9 cellular contexts compared by ENCODE assay signal in genomic region chr22:43228330-43228729, GRCh38. TPM values are rescaled to one million over a fixed set of nuclear protein-coding genes. Genes with fewer than 3 reads are reported as not detected.
DNase-seq lines count a peak whose midpoint lies in the region; ATAC-seq, FAIRE-seq and TF ChIP-seq lines count a peak whose summit lies in the region.
"Had no signal": no experiment of that assay in that cellular context is flagged by ENCODE, and none has a peak within 500 bp of the region (broad histone marks: within the 10 kb centered on the region; RNA-seq: fewer than 3 reads in every experiment).

No MANE protein-coding gene starts in this region.

- H3K9me3 ChIP-seq in MM.1S (replicated peaks; ENCODE audit: insufficient read depth, low read length) = no peaks in the 10 kb centered on the region
- H3K9me3 ChIP-seq in osteoblast (ENCODE audit: low read depth, low read length) = no peaks in the 10 kb centered on the region
- H3K9me3 ChIP-seq in pancreas = no peaks in the 10 kb centered on the region

- H3K79me2 ChIP-seq in MM.1S (ENCODE audit: low read length) = no peaks in the 10 kb centered on the region
- no peaks in the 10 kb centered on the region for H3K79me2 ChIP-seq in osteoblast (ENCODE audit: insufficient read depth, low read length)

- no peak overlapping the region for H3K27ac ChIP-seq in MM.1S (ENCODE audit: low read length)
- H3K27ac ChIP-seq in osteoblast (ENCODE audit: low read depth, low read length) = no peak overlapping the region
- no peak overlapping the region for H3K27ac ChIP-seq in pancreas

- H3K9ac ChIP-seq in MM.1S (ENCODE audit: low read length) = no peak overlapping the region

- H3K4me1 ChIP-seq in MM.1S (ENCODE audit: low read length) = no peaks in the 10 kb centered on the region
- no peaks in the 10 kb centered on the region for H3K4me1 ChIP-seq in osteoblast (ENCODE audit: insufficient read depth, low read length)
- no peaks in the 10 kb centered on the region for H3K4me1 ChIP-seq in pancreas

- DNase-seq in SIG-M5 treated with dmso at 0.1 percent for 504 hours (lab: John Stamatoyannopoulos, UW; ENCODE audit: unreplicated experiment) (peak; percentile 11), SIG-M5 (lab: John Stamatoyannopoulos, UW) (no peak), MM.1S (no peak), astrocyte of the cerebellum (ENCODE audit: low read depth) (no peak), osteoblast (ENCODE audit: insufficient read length, low spot score, missing footprints) (no peak), pancreas (no peak), H4 (ENCODE audit: low spot score) (no peak), NCI-H345 treated with DMSO at 0.1 percent for 48 hours (lab: John Stamatoyannopoulos, UW; ENCODE audit: unreplicated experiment) (no peak)

- no peak for FAIRE-seq in pancreas (lab: Jason Lieb, UNC)

- H4K20me1 ChIP-seq in MM.1S (ENCODE audit: insufficient read depth, low read length) (no peaks in the 10 kb centered on the region), osteoblast (ENCODE audit: insufficient read depth, low read length) (no peaks in the 10 kb centered on the region)

- H3F3A ChIP-seq in MM.1S (ENCODE audit: insufficient read depth, low read length) = no peaks in the 10 kb centered on the region

- no peak overlapping the region for H3K4me3 ChIP-seq in MM.1S (ENCODE audit: low read length)
- no peak overlapping the region for H3K4me3 ChIP-seq in astrocyte of the cerebellum (ENCODE audit: low read depth, low read length)
- no peak overlapping the region for H3K4me3 ChIP-seq in osteoblast (ENCODE audit: insufficient read depth, low read length)
- no peak overlapping the region for H3K4me3 ChIP-seq in pancreas

- 42 to 55% methylated on average over 8 of the region's 8 CpGs for WGBS in pancreas, 2 donors

- no peak for ATAC-seq in pancreas
- ATAC-seq: T-cell had no signal

- intact Hi-C loops in pancreas (cut with DNase I) = no loop called here

- in situ Hi-C loops in astrocyte of the cerebellum (cut with HindIII; ENCODE audit: low sequenced_read_pairs) = no loop called here

- H3K4me2 ChIP-seq in MM.1S (ENCODE audit: low read depth, low read length) (no peak overlapping the region), osteoblast (ENCODE audit: insufficient read depth, low read length) (no peak overlapping the region)

- H2AFZ ChIP-seq in MM.1S (ENCODE audit: low read length) (no peak overlapping the region), osteoblast (ENCODE audit: low read length) (no peak overlapping the region)

- H3K27me3 ChIP-seq in MM.1S (replicated peaks; ENCODE audit: insufficient read depth, low read length) (peaks cover 6% of the 10 kb centered on the region), osteoblast (ENCODE audit: insufficient read depth, low read length) (peaks cover 3% of the 10 kb centered on the region), pancreas (no peaks in the 10 kb centered on the region)

- TF ChIP-seq CTCF in MM.1S (IDR thresholded peaks at IDR 0.05; ENCODE audit: low read length) (peak; percentile 34), astrocyte of the cerebellum (IDR thresholded peaks at IDR 0.05; ENCODE audit: low read depth, low read length, missing control alignments) (peak; percentile 43), osteoblast (IDR thresholded peaks at IDR 0.05; ENCODE audit: extremely low read depth, low read depth, low read length) (peak; percentile 38), pancreas (IDR thresholded peaks at IDR 0.05) (no peak)

- H3K9me2 ChIP-seq in MM.1S (replicated peaks; ENCODE audit: insufficient read depth, low read length) = no peaks in the 10 kb centered on the region

- no peaks in the 10 kb centered on the region for H3K36me3 ChIP-seq in MM.1S (replicated peaks; ENCODE audit: insufficient read depth, low read length)
- no peaks in the 10 kb centered on the region for H3K36me3 ChIP-seq in osteoblast (ENCODE audit: insufficient read depth, low read length)
- no peaks in the 10 kb centered on the region for H3K36me3 ChIP-seq in pancreas

RNA-seq across cellular contexts. Expression of gene TTLL12, which starts 41.4 kb away (rescaled TPM):
- total RNA-seq in osteoblast (29.0 and 29.2 TPM in 2 replicates), pancreas (10 to 100 TPM; 10.6 to 22.2 (median 16.1) TPM)
- polyA plus RNA-seq in pancreas = 10 to 100 TPM; 13.7 to 14.2 TPM
- total RNA-seq in H4 (2014; rRNA removed; shearing (Covaris generic)) = 35.2 and 48.3 TPM in 2 replicates

Comparison
In these comparisons a context has a peak if more than half of its experiments do, and no peak if none do; other contexts are left out.
1. CTCF ChIP-seq: peak in MM.1S (single experiment), astrocyte of the cerebellum (single experiment) and osteoblast (single experiment); none in pancreas (0 of 4).